In genomic region chr1:157969693-157970485, GRCh38 we compare ENCODE assay signal across 8 cellular contexts. TPM values are rescaled to one million over a fixed set of nuclear protein-coding genes. Genes with fewer than 3 reads are reported as not detected.
DNase-seq lines count a peak whose midpoint lies in the region; ATAC-seq and TF ChIP-seq lines count a peak whose summit lies in the region.

No MANE protein-coding gene starts in this region.

- no peaks in the 10 kb centered on the region for H3K9me3 ChIP-seq in Panc1 (ENCODE audit: control insufficient read depth, insufficient read depth, low read depth, low read length)
- H3K9me3 ChIP-seq in ovary: no peaks in the 10 kb centered on the region

- H3K4me3 ChIP-seq in Panc1 (ENCODE audit: low read depth in 2 of 2, low read length in 2 of 2): no peak overlapping the region
- H3K4me3 ChIP-seq in ovary: no peak overlapping the region

- TF ChIP-seq CTCF in GM20000 (IDR thresholded peaks at IDR 0.05; ENCODE audit: extremely low read depth, missing control alignments): peak; percentile 57
- TF ChIP-seq CTCF in Panc1 (IDR thresholded peaks at IDR 0.05): peak; percentile 90
- TF ChIP-seq CTCF in ovary (IDR thresholded peaks at IDR 0.05): peak in 2 of 3 donors; percentile 26 to 35

- 60 to 64% (median 61%) methylated on average over 3 of the region's 3 CpGs for WGBS in ovary, 3 donors

- H3K27me3 ChIP-seq in Panc1 (ENCODE audit: control insufficient read depth, insufficient read depth, low read length): no peaks in the 10 kb centered on the region; the same call in 1 of the 2 replicates
- no peaks in the 10 kb centered on the region for H3K27me3 ChIP-seq in ovary

- BruUV-seq in Panc1 (replicated peaks; lab: Mats Ljungman, UMichigan): no TSS peak

- no peaks in the 10 kb centered on the region; the same call in 1 of the 2 replicates for H3K4me1 ChIP-seq in Panc1 (ENCODE audit: control insufficient read depth, insufficient read depth, low read length)
- H3K4me1 ChIP-seq in ovary (ENCODE audit: insufficient read depth): no peaks in the 10 kb centered on the region

- in situ Hi-C loops in Panc1 (cut with HindIII; ENCODE audit: low pct_unique_long_range_greater_than_20kb, low sequenced_read_pairs): no loop called here

- H3K36me3 ChIP-seq in Panc1 (ENCODE audit: control insufficient read depth, insufficient read depth, low read length) (no peaks in the 10 kb centered on the region), ovary (no peaks in the 10 kb centered on the region)

- CTCF ChIA-PET in Panc1 (lab: Charles Lee): interaction anchor here (1.0 to 2.7 kb wide), 4 partner anchors 22 to 155 kb away, joined by 3 to 14 read pairs (median 6); no protein-coding TSS in a partner anchor

- no peak for TF ChIP-seq POLR2A in ovary (IDR thresholded peaks at IDR 0.05)

- intact Hi-C loops in Panc1 (cut with micrococcal nuclease; ENCODE audit: unreplicated experiment) (loop anchor here (2.0 to 10.0 kb wide), 2 partner anchors 155 to 1025 kb away; no protein-coding TSS in a partner anchor), ovary (cut with DNase I) (loop anchor here in 3 of 4 donors (5.0 kb wide), 1 partner anchor 152 kb away; no protein-coding TSS in a partner anchor)

- peak; percentile 88 for ATAC-seq in Panc1
- ATAC-seq in esophagus mucosa: peak; percentile 78
- no peak for ATAC-seq in HG03139 (IDR thresholded peaks at IDR 0.05; ENCODE audit: unreplicated experiment)

- no peak for TF ChIP-seq EP300 in ovary (IDR thresholded peaks at IDR 0.05)

- H3K27ac ChIP-seq in Panc1 (ENCODE audit: low read length) (no peak overlapping the region), ovary (no peak overlapping the region)

- POLR2A ChIA-PET in Panc1 (lab: Charles Lee): no interaction called here

- DNase-seq in AG08396 (ENCODE audit: low spot score): peak; percentile 83
- no peak for DNase-seq in GM20000 (ENCODE audit: low spot score)
- no peak for DNase-seq in Panc1 (ENCODE audit: low read depth, low spot score)
- DNase-seq in ovary: peak in 2 of 5 donors; percentile 29 to 49
- no peak for DNase-seq in T-helper 9 cell
- DNase-seq in HuH-7 (ENCODE audit: low spot score): no peak

RNA-seq across cellular contexts. Expression of gene KIRREL1, which starts 23.6 kb away (rescaled TPM):
- total RNA-seq in Panc1 (2021; ENCODE audit: unreplicated experiment) (145 TPM), esophagus mucosa (9.9 TPM), ovary (10 to 100 TPM; 29.9 to 90.0 (median 71.2) TPM)
- 95.3 TPM for polyA plus RNA-seq in Panc1 (2012; ENCODE audit: insufficient read length)
- polyA plus RNA-seq in ovary: 10 to 100 TPM; 36.1 to 45.5 TPM

Comparison
In these comparisons a context has a peak if more than half of its experiments do, and no peak if none do; other contexts are left out.
1. CTCF ChIP-seq: peak in every context shown above with its lines; median percentile 90 in Panc1; 57 in GM20000; 30 in ovary.